Comparison of ENCODE assay signal across 19 cellular contexts in the genomic region with DNA sequence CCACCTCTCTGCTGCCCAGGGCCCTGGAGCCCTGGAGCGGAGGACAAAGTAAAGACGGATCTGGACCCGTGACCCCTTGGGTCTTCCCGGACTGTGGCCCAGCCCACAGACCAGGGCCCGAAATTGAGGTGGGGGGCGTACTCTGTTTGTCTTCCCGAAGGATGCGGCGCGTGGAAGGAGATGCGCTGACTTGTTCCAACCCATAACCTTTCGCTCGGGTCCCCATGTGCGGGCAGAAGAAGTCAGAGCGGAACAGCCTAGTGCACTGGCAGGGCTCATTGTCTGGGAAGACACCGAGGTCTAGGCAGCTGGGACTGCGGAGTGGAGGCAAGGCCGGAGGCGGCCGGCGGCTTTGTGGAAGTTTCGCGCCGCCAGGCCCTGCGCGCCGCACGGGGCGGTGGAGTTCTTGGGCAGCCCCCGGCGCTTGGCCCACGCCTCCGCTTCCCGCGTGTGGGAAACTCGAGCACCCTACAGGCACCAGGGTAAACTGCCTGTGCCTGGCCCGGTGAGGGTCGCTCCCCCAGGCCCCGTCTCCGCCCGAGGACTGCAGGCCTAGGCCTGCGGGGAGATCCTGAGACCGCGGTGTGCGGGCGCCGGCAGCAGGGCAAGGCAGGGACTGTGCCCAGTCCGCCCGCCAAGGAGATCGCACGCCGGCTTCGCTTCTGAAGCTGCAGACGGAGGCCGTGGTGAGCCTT. TPM values are rescaled to one million over a fixed set of nuclear protein-coding genes. Genes with fewer than 3 reads are reported as not detected.
DNase-seq lines count a peak whose midpoint lies in the region; ATAC-seq, FAIRE-seq and TF ChIP-seq lines count a peak whose summit lies in the region.
"Had no signal": no experiment of that assay in that cellular context is flagged by ENCODE, and none has a peak within 500 bp of the region (broad histone marks: within the 10 kb centered on the region; RNA-seq: fewer than 3 reads in every experiment).

No MANE protein-coding gene starts in this region.

- peaks cover 86 to 97% of the 10 kb centered on the region in 2 experiments for H3K27me3 ChIP-seq in endothelial cell of umbilical vein (ENCODE audit: control insufficient read depth in 2 of 2, insufficient read depth in 2 of 2, low read length in 2 of 2)
- H3K27me3 ChIP-seq: testis had no signal

- no peak for TF ChIP-seq POLR2A in endothelial cell of umbilical vein (IDR thresholded peaks at IDR 0.05; ENCODE audit: low read depth, low read length)

- no peaks in the 10 kb centered on the region for H3K79me2 ChIP-seq in endothelial cell of umbilical vein (ENCODE audit: control insufficient read depth, insufficient read depth, low read length)

- H3K9me3 Mint-ChIP-seq in IgD-negative memory B cell (peaks cover 0 to 6% (median 5%) of the 10 kb centered on the region in 3 donors), naive B cell (peaks cover 0 to 40% (median 9%) of the 10 kb centered on the region in 7 donors)
- H3K9me3 Mint-ChIP-seq: central memory CD8-positive, alpha-beta T cell had no signal

- H3K9ac ChIP-seq in endothelial cell of umbilical vein (replicated peaks; ENCODE audit: extremely low read depth, insufficient read depth, low read length) = no peak overlapping the region

- no peaks in the 10 kb centered on the region for H3K36me3 ChIP-seq in endothelial cell of umbilical vein (ENCODE audit: control insufficient read depth in 2 of 2, extremely low read depth in 1 of 2, insufficient read depth in 2 of 2, low read length in 2 of 2)
- H3K36me3 ChIP-seq: BE2C had no signal

- POLR2A ChIA-PET in endothelial cell of umbilical vein (lab: Charles Lee) = no interaction called here

- H3K27me3 Mint-ChIP-seq in IgD-negative memory B cell (peaks cover 72% of the 10 kb centered on the region), naive B cell (peaks cover 68 to 90% (median 76%) of the 10 kb centered on the region in 3 donors)

- H3K27ac ChIP-seq in endothelial cell of umbilical vein (ENCODE audit: insufficient read depth, low read depth, low read length) = no peak overlapping the region
- peak overlapping the region; percentile 97 for H3K27ac ChIP-seq in substantia nigra (ENCODE audit: low read depth, low read length, poor library complexity, severe bottlenecking)
- H3K27ac ChIP-seq: testis had no signal

- ATAC-seq in naive B cell (ENCODE audit: low read depth in 2 of 2) (no peak), GM21529 (IDR thresholded peaks at IDR 0.05; ENCODE audit: unreplicated experiment) (no peak), GM19351 (IDR thresholded peaks at IDR 0.05; ENCODE audit: unreplicated experiment) (no peak)
- ATAC-seq: left cardiac atrium, mucosa of descending colon had no signal

- no peak overlapping the region for H3K4me3 ChIP-seq in endothelial cell of umbilical vein (replicated peaks in 1 of 3; ENCODE audit: insufficient read depth in 1 of 3, low read depth in 1 of 3, low read length in 3 of 3)
- H3K4me3 ChIP-seq: mucosa of descending colon had no signal

- H3K4me1 Mint-ChIP-seq in IgD-negative memory B cell (peaks cover 11 to 25% (median 14%) of the 10 kb centered on the region in 3 donors), naive B cell (peaks cover 12 to 30% (median 26%) of the 10 kb centered on the region in 3 donors)
- H3K4me1 Mint-ChIP-seq: central memory CD8-positive, alpha-beta T cell had no signal

- H4K20me1 ChIP-seq in endothelial cell of umbilical vein (replicated peaks; ENCODE audit: control insufficient read depth, extremely low read depth, insufficient read depth, low read length) = no peaks in the 10 kb centered on the region

- CTCF ChIA-PET in endothelial cell of umbilical vein (lab: Charles Lee) = no interaction called here

- no peak for DNase-seq in endothelial cell of umbilical vein (ENCODE audit: low read depth, low spot score)
- DNase-seq in naive B cell = no peak
- DNase-seq in substantia nigra (lab: John Stamatoyannopoulos, UW) = peak in 15 of 49 donors; percentile 30 to 86 (median 58)
- DNase-seq in HuH-7.5 (ENCODE audit: low spot score) = no peak
- DNase-seq in activated CD4-positive, alpha-beta T cell treated with anti-CD3 and anti-CD28 coated beads, Interleukin-2, amount 50 U/mL, for 1 hour = no peak
- DNase-seq: activated CD4-positive, alpha-beta T cell treated with anti-CD3 and anti-CD28 coated beads, Interleukin-2, amount 50 U/mL, for 48 hours; activated T-cell treated with anti-CD3 and anti-CD28 coated beads, Interleukin-2, amount 50 U/mL, for 4 hours; BE2C; left cardiac atrium; mucosa of descending colon; NCI-H2029; NCI-H524; OCI-M1; testis had no signal

- H3K4me2 ChIP-seq in endothelial cell of umbilical vein (ENCODE audit: insufficient read depth, low read length) = no peak overlapping the region

- BruUV-seq in endothelial cell of umbilical vein (replicated peaks; lab: Mats Ljungman, UMichigan) = no TSS peak

- H3K4me3 Mint-ChIP-seq in IgD-negative memory B cell (peak overlapping the region in 2 of 4 donors; percentile 27 to 48), naive B cell (peak overlapping the region in 5 of 8 donors; percentile 22 to 77 (median 53))
- H3K4me3 Mint-ChIP-seq: activated naive CD8-positive, alpha-beta T cell; activated T-cell treated with anti-CD3 and anti-CD28 coated beads, Interleukin-2, amount 50 U/mL, for 4 hours; central memory CD8-positive, alpha-beta T cell had no signal

- H3K27ac Mint-ChIP-seq in IgD-negative memory B cell (peak overlapping the region; percentile 70 to 91 (median 85)), naive B cell (peak overlapping the region in 4 of 6 donors; percentile 41 to 94 (median 65))
- H3K27ac Mint-ChIP-seq: activated naive CD8-positive, alpha-beta T cell had no signal

- peaks cover 6% of the 10 kb centered on the region for H3K36me3 Mint-ChIP-seq in IgD-negative memory B cell
- peaks cover 4 to 11% of the 10 kb centered on the region in 2 donors for H3K36me3 Mint-ChIP-seq in naive B cell
- H3K36me3 Mint-ChIP-seq: activated naive CD8-positive, alpha-beta T cell had no signal

- no peak for FAIRE-seq in endothelial cell of umbilical vein (lab: Jason Lieb, UNC)

- H3K9me3 ChIP-seq in endothelial cell of umbilical vein (replicated peaks; ENCODE audit: control insufficient read depth, insufficient read depth, low read length) = no peaks in the 10 kb centered on the region
- H3K9me3 ChIP-seq: BE2C, mucosa of descending colon, testis had no signal

- dilution Hi-C loops in endothelial cell of umbilical vein (cut with MboI; ENCODE audit: extremely low pct_ligation_motif_present, low sequenced_read_pairs) = no loop called here

- no peak for TF ChIP-seq CTCF in endothelial cell of umbilical vein (IDR thresholded peaks at IDR 0.05; ENCODE audit: extremely low read depth in 1 of 2, insufficient read depth in 1 of 2, low read depth in 1 of 2, low read length in 2 of 2)

- no peaks in the 10 kb centered on the region for H3K9me1 ChIP-seq in endothelial cell of umbilical vein (replicated peaks; ENCODE audit: control insufficient read depth, extremely low read depth, insufficient read depth, low read length)

- intact Hi-C loops in endothelial cell of umbilical vein (cut with micrococcal nuclease) = no loop called here

- no peaks in the 10 kb centered on the region for H3K4me1 ChIP-seq in endothelial cell of umbilical vein (ENCODE audit: control insufficient read depth, extremely low read depth, insufficient read depth, low read length)
- H3K4me1 ChIP-seq: BE2C had no signal

- no peak overlapping the region for H2AFZ ChIP-seq in endothelial cell of umbilical vein (ENCODE audit: low read depth, low read length)

TF ChIP-seq in endothelial cell of umbilical vein, 7 proteins besides CTCF, POLR2A, EP300 and RAD21:
- TF ChIP-seq POLR2AphosphoS5 (IDR thresholded peaks at IDR 0.05; ENCODE audit: insufficient read depth, low read depth, low read length) = no peak
- no peak for TF ChIP-seq FOS (IDR thresholded peaks at IDR 0.05; ENCODE audit: borderline replicate concordance, insufficient read depth, low read length)
- no peak for TF ChIP-seq MYC (IDR thresholded peaks at IDR 0.05; ENCODE audit: low read depth, low read length)
- TF ChIP-seq, protein P1, sequence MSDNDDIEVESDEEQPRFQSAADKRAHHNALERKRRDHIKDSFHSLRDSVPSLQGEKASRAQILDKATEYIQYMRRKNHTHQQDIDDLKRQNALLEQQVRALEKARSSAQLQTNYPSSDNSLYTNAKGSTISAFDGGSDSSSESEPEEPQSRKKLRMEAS (IDR thresholded peaks at IDR 0.05; ENCODE audit: insufficient read depth, insufficient read length) = no peak
- TF ChIP-seq EZH2 (IDR thresholded peaks at IDR 0.05; ENCODE audit: borderline replicate concordance, low read depth, low read length, severe bottlenecking) = peak; percentile 86
TF ChIP-seq in endothelial cell of umbilical vein: peak in this region for 1.

RNA-seq across cellular contexts. Expression of gene POU3F3, which starts 9.8 kb away (rescaled TPM):
- polyA plus RNA-seq in IgD-negative memory B cell (not detected), endothelial cell of umbilical vein (not detected in 2 replicates), naive B cell (ENCODE audit: low read depth in 6 of 6) (not detected)
- total RNA-seq in endothelial cell of umbilical vein = not detected in 2 replicates
- not detected in 2 replicates for polyA plus RNA-seq in endothelial cell of umbilical vein (2011; cell fraction: cytosol; rRNA removed)
- polyA plus RNA-seq in endothelial cell of umbilical vein (2011; cell fraction: nucleus; rRNA removed) = not detected in 2 replicates
- not detected in 2 replicates for polyA plus RNA-seq in endothelial cell of umbilical vein (2012)
- polyA minus RNA-seq in endothelial cell of umbilical vein = not detected in 2 replicates
- polyA minus RNA-seq in endothelial cell of umbilical vein (2011; cell fraction: cytosol; rRNA and poly(A)+ RNA removed) = not detected
- polyA minus RNA-seq in endothelial cell of umbilical vein (2011; cell fraction: nucleus; rRNA and poly(A)+ RNA removed) = not detected in 2 replicates
- total RNA-seq: activated T-cell treated with anti-CD3 and anti-CD28 coated beads, Interleukin-2, amount 50 U/mL, for 4 hours had no signal
